Comparison of ENCODE assay signal across 13 cellular contexts in genomic region chr18:28078298-28078697, GRCh38.
"Had no signal": no experiment of that assay in that cellular context is flagged by ENCODE, and none has a peak within 500 bp of the region (broad histone marks: within the 10 kb centered on the region; RNA-seq: fewer than 3 reads in every experiment).

No MANE protein-coding gene starts in this region.

- H3K27me3 Mint-ChIP-seq: activated CD4-positive, alpha-beta memory T cell treated with anti-CD3 and anti-CD28 coated beads for 36 hours; stimulated activated memory B cell treated with anti-CD40 and anti-IgM and Interleukin-4, amounts not matched to agents 10 μg/mL and 1 μg/mL and 100 μg/mL, for 72 hours had no signal

- ATAC-seq: stimulated activated memory B cell treated with anti-CD40 and anti-IgM and Interleukin-4, amounts not matched to agents 10 μg/mL and 1 μg/mL and 100 μg/mL, for 72 hours had no signal

- H3K9me3 Mint-ChIP-seq: neural crest cell; stimulated activated memory B cell treated with anti-CD40 and anti-IgM and Interleukin-4, amounts not matched to agents 10 μg/mL and 1 μg/mL and 100 μg/mL, for 72 hours had no signal

- H3K36me3 Mint-ChIP-seq: activated CD4-positive, alpha-beta memory T cell treated with anti-CD3 and anti-CD28 coated beads for 36 hours; stimulated activated memory B cell treated with anti-CD40 and anti-IgM and Interleukin-4, amounts not matched to agents 10 μg/mL and 1 μg/mL and 100 μg/mL, for 72 hours had no signal

- H3K4me3 Mint-ChIP-seq: activated CD4-positive, alpha-beta memory T cell treated with anti-CD3 and anti-CD28 coated beads for 36 hours; neural crest cell; stimulated activated memory B cell treated with anti-CD40 and anti-IgM and Interleukin-4, amounts not matched to agents 10 μg/mL and 1 μg/mL and 100 μg/mL, for 72 hours had no signal

- H3K4me1 ChIP-seq: ascending aorta, tibial nerve had no signal

- H3K27ac Mint-ChIP-seq: activated CD4-positive, alpha-beta memory T cell treated with anti-CD3 and anti-CD28 coated beads for 36 hours; stimulated activated memory B cell treated with anti-CD40 and anti-IgM and Interleukin-4, amounts not matched to agents 10 μg/mL and 1 μg/mL and 100 μg/mL, for 72 hours had no signal

- H3K9me3 ChIP-seq: ascending aorta, SK-N-SH, tibial nerve had no signal

- H3K4me1 Mint-ChIP-seq: stimulated activated memory B cell treated with anti-CD40 and anti-IgM and Interleukin-4, amounts not matched to agents 10 μg/mL and 1 μg/mL and 100 μg/mL, for 72 hours had no signal

- H3K4me3 ChIP-seq: ascending aorta, skin epidermis, tibial nerve had no signal

- H3K27me3 ChIP-seq: ascending aorta, tibial nerve had no signal

- DNase-seq: activated CD4-positive, alpha-beta memory T cell treated with anti-CD3 and anti-CD28 coated beads for 36 hours; activated naive CD4-positive, alpha-beta T cell; central memory CD4-positive, alpha-beta T cell; erythroblast; SK-N-SH; T-helper 1 cell had no signal

- H3K27ac ChIP-seq: ascending aorta, parathyroid adenoma, skin epidermis, tibial nerve, VCaP had no signal

- H3K36me3 ChIP-seq: ascending aorta, tibial nerve had no signal
